In genomic region chr19:17334414-17335409, GRCh38 we compare ENCODE assay signal across 8 cellular contexts. TPM values are rescaled to one million over a fixed set of nuclear protein-coding genes. Genes with fewer than 3 reads are reported as not detected.
DNase-seq lines count a peak whose midpoint lies in the region; ATAC-seq and TF ChIP-seq lines count a peak whose summit lies in the region.

TSS of gene ANO8 (minus strand) at chr19:17334855. CDS start at chr19:17334670, 185 bp downstream.

- H3K79me2 ChIP-seq in MM.1S (ENCODE audit: low read length): peaks cover 12% of the 10 kb centered on the region

- no peaks in the 10 kb centered on the region for H3K36me3 ChIP-seq in CD8-positive, alpha-beta T cell (ENCODE audit: insufficient read depth, low read length)
- no peaks in the 10 kb centered on the region for H3K36me3 ChIP-seq in MM.1S (replicated peaks; ENCODE audit: insufficient read depth, low read length)

- no peak for TF ChIP-seq CTCF in CD8-positive, alpha-beta T cell (IDR thresholded peaks at IDR 0.05)
- TF ChIP-seq CTCF in MM.1S (IDR thresholded peaks at IDR 0.05; ENCODE audit: low read length) (no peak), nephron progenitor cell (IDR thresholded peaks at IDR 0.05) (no peak)

- peak; percentile 60 for ATAC-seq in CD8-positive, alpha-beta T cell
- peak; percentile 35 for ATAC-seq in GM21576 (IDR thresholded peaks at IDR 0.05; ENCODE audit: unreplicated experiment)
- ATAC-seq in stimulated activated naive CD8-positive, alpha-beta T cell treated with anti-CD3 and anti-CD28 coated beads, Interleukin-15, Interleukin-2, amounts not matched to agents 100 U/mL and 50 U/mL, for 24 hours: peak; percentile 50

- peaks cover 37% of the 10 kb centered on the region for H3K4me1 ChIP-seq in CD8-positive, alpha-beta T cell (ENCODE audit: insufficient read depth, low read length)
- H3K4me1 ChIP-seq in MM.1S (ENCODE audit: low read length): peaks cover 10% of the 10 kb centered on the region

- peak within 1 kb of the TSS; percentile 83 for H2AFZ ChIP-seq in MM.1S (ENCODE audit: low read length)

- no peaks in the 10 kb centered on the region for H3K9me3 ChIP-seq in CD8-positive, alpha-beta T cell (ENCODE audit: low read length)
- no peaks in the 10 kb centered on the region for H3K9me3 ChIP-seq in MM.1S (replicated peaks; ENCODE audit: insufficient read depth, low read length)

- H3F3A ChIP-seq in MM.1S (ENCODE audit: insufficient read depth, low read length): peaks cover 18% of the 10 kb centered on the region

- peak within 1 kb of the TSS; percentile 90 for H3K27ac Mint-ChIP-seq in CD8-positive, alpha-beta T cell
- H3K27ac Mint-ChIP-seq in nephron progenitor cell: no peak within 1 kb of the TSS

- CTCF ChIA-PET in CD8-positive, alpha-beta T cell (lab: Charles Lee): interaction anchor here (0.8 to 2.3 kb wide), 6 partner anchors 11 to 67 kb away, joined by 3 to 7 read pairs (median 4); partner anchors contain the start of gene BABAM1

- intact Hi-C loops in CD8-positive, alpha-beta T cell (cut with DNase I, micrococcal nuclease): loop anchor here (1.0 to 2.0 kb wide), 2 partner anchors 25 to 42 kb away; partner anchors contain the start of gene DDA1 (in 1 of the 2)

- peaks cover 7% of the 10 kb centered on the region for H3K36me3 Mint-ChIP-seq in CD8-positive, alpha-beta T cell
- H3K36me3 Mint-ChIP-seq in nephron progenitor cell (ENCODE audit: low read depth): peaks cover 31% of the 10 kb centered on the region

- no peaks in the 10 kb centered on the region for H3K27me3 ChIP-seq in CD8-positive, alpha-beta T cell (ENCODE audit: insufficient read depth, low read length)
- H3K27me3 ChIP-seq in MM.1S (replicated peaks; ENCODE audit: insufficient read depth, low read length): peaks cover 17% of the 10 kb centered on the region

- peak within 1 kb of the TSS; percentile 75 for H3K4me3 ChIP-seq in CD8-positive, alpha-beta T cell (ENCODE audit: low read depth, low read length)
- peak within 1 kb of the TSS; percentile 69 for H3K4me3 ChIP-seq in MM.1S (ENCODE audit: low read length)

- H3K4me3 Mint-ChIP-seq in CD8-positive, alpha-beta T cell: peak within 1 kb of the TSS; percentile 92
- peak within 1 kb of the TSS; percentile 96 for H3K4me3 Mint-ChIP-seq in nephron progenitor cell

- POLR2A ChIA-PET in CD8-positive, alpha-beta T cell (lab: Charles Lee): interaction anchor here (0.6 to 5.9 kb wide), 5 partner anchors 12 to 119 kb away, joined by 3 to 29 read pairs (median 4); partner anchors contain the start of genes ABHD8, DDA1 and MRPL34

- peaks cover 42% of the 10 kb centered on the region for H3K4me1 Mint-ChIP-seq in CD8-positive, alpha-beta T cell (ENCODE audit: low read depth)
- peaks cover 56% of the 10 kb centered on the region for H3K4me1 Mint-ChIP-seq in nephron progenitor cell

- H3K27me3 Mint-ChIP-seq in CD8-positive, alpha-beta T cell (ENCODE audit: low read depth): no peaks in the 10 kb centered on the region
- H3K27me3 Mint-ChIP-seq in nephron progenitor cell (ENCODE audit: low read depth, poor library complexity): peaks cover 19% of the 10 kb centered on the region

- H4K20me1 ChIP-seq in MM.1S (ENCODE audit: insufficient read depth, low read length): no peaks in the 10 kb centered on the region

- peak within 1 kb of the TSS; percentile 36 for H3K27ac ChIP-seq in CD8-positive, alpha-beta T cell (ENCODE audit: low read depth, low read length)
- no peak within 1 kb of the TSS for H3K27ac ChIP-seq in MM.1S (ENCODE audit: low read length)

- H3K9me3 Mint-ChIP-seq in CD8-positive, alpha-beta T cell: no peaks in the 10 kb centered on the region
- H3K9me3 Mint-ChIP-seq in nephron progenitor cell: no peaks in the 10 kb centered on the region

- DNase-seq in CD8-positive, alpha-beta T cell: peak; percentile 92 to 97 (median 96)
- DNase-seq in MM.1S (peak; percentile 97), SHP77 (lab: John Stamatoyannopoulos, UW) (peak; percentile 92 to 95), fibroblast of the conjunctiva (ENCODE audit: low read depth) (peak; percentile 90), nephron progenitor cell (peak; percentile 97)
- DNase-seq in activated effector memory CD4-positive, alpha-beta T cell treated with Interleukin-2 at 50 U/mL for 16 hours: peak; percentile 94
- DNase-seq in stimulated activated naive CD8-positive, alpha-beta T cell treated with anti-CD3 and anti-CD28 coated beads, Interleukin-15, Interleukin-2, amounts not matched to agents 100 U/mL and 50 U/mL, for 24 hours: peak; percentile 97

- H3K9ac ChIP-seq in MM.1S (ENCODE audit: low read length): peak within 1 kb of the TSS; percentile 41; the same call in 1 of the 2 replicates

- H3K9me2 ChIP-seq in MM.1S (replicated peaks; ENCODE audit: insufficient read depth, low read length): no peaks in the 10 kb centered on the region

- H3K4me2 ChIP-seq in MM.1S (ENCODE audit: low read depth, low read length): peak within 1 kb of the TSS; percentile 87

RNA-seq across cellular contexts. Expression of gene ANO8, which starts in this region (rescaled TPM):
- 10 to 100 TPM; 11.6 to 12.5 TPM for total RNA-seq in CD8-positive, alpha-beta T cell
